In the genomic region with DNA sequence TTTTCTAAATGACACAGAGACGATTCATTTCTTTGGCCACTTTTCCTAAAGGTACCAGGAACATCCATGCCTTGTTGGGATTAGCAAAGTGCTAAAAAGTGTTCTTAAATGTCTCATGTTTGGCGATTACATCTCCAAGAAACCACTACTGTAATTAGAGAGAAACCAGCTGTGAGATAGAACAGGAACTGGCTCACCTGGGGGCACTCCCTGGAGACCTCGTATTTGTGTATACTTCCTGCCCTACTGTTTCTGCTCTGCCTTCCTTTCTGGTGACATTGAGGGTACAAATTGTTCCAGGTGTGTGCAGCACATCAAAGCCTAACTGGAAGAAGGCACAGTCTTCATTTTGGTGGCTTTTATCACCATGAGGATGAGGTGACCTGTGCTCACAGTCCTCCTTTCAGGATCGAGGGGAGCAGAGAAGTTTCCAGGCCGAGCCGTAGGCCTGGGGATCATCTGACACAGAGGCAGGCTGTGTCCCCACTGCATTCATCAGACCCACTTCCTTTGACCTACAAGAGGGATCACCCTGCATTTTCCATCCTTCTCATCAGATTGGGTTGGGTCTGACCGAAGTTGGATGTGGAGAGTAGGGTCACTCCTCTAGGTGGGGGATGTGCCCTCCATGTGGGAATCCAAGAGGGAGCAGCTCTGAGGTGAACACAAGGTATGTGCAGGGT, we compare ENCODE assay signal across 20 cellular contexts. TPM values are rescaled to one million over a fixed set of nuclear protein-coding genes. Genes with fewer than 3 reads are reported as not detected.
DNase-seq lines count a peak whose midpoint lies in the region; ATAC-seq, FAIRE-seq and TF ChIP-seq lines count a peak whose summit lies in the region.
"Had no signal": no experiment of that assay in that cellular context is flagged by ENCODE, and none has a peak within 500 bp of the region (broad histone marks: within the 10 kb centered on the region; RNA-seq: fewer than 3 reads in every experiment).

No MANE protein-coding gene starts in this region.

- no peak for FAIRE-seq in GM12892 (lab: Jason Lieb, UNC)
- FAIRE-seq: astrocyte had no signal

- ATAC-seq in GM21423 (IDR thresholded peaks at IDR 0.05; ENCODE audit: unreplicated experiment) = peak; percentile 52
- peak; percentile 53 for ATAC-seq in HG03175 (IDR thresholded peaks at IDR 0.05; ENCODE audit: unreplicated experiment)
- peak; percentile 99 for ATAC-seq in memory B cell (ENCODE audit: low read depth)
- ATAC-seq in GM18502 (IDR thresholded peaks at IDR 0.05; ENCODE audit: poor library complexity, unreplicated experiment) = no peak
- ATAC-seq: left ventricle myocardium superior had no signal

- CTCF ChIA-PET in activated naive CD4-positive, alpha-beta T cell treated with anti-CD3 and anti-CD28 coated beads for 36 hours (lab: Charles Lee) = interaction anchor here (1.1 to 1.2 kb wide), 2 partner anchors 21 to 37 kb away, joined by 3 read pairs; partner anchors contain the start of gene CCL3

- no peaks in the 10 kb centered on the region for H3K27me3 Mint-ChIP-seq in memory B cell
- H3K27me3 Mint-ChIP-seq in activated naive CD4-positive, alpha-beta T cell treated with anti-CD3 and anti-CD28 coated beads for 36 hours (ENCODE audit: low read depth) = peaks cover 27% of the 10 kb centered on the region

- DNase-seq in GM12892 (ENCODE audit: insufficient read length) (no peak), memory B cell (ENCODE audit: low spot score in 2 of 2) (peak; percentile 46 to 60), pons (ENCODE audit: low spot score) (no peak), NCI-H1092 treated with DMSO at 0.1 percent for 48 hours (lab: John Stamatoyannopoulos, UW) (no peak)
- no peak for DNase-seq in activated naive CD4-positive, alpha-beta T cell treated with anti-CD3 and anti-CD28 coated beads for 36 hours
- DNase-seq: activated CD8-positive, alpha-beta memory T cell treated with anti-CD3 and anti-CD28 coated beads for 24 hours; activated gamma-delta T cell; left ventricle myocardium superior; NCI-H2081 treated with DMSO at 0.1 percent for 48 hours; NCI-H774; nephron progenitor cell; right cardiac atrium; SHP77 treated with DMSO at 0.1 percent for 48 hours; stimulated activated CD4-positive, alpha-beta T cell treated with anti-CD3 and anti-CD28 coated beads, Interleukin-4, amount 100 ng/mL, for 1 hour; upper lobe of right lung had no signal

- peaks cover 7% of the 10 kb centered on the region for H3K9me3 Mint-ChIP-seq in memory B cell
- peaks cover 17% of the 10 kb centered on the region for H3K9me3 Mint-ChIP-seq in activated naive CD4-positive, alpha-beta T cell treated with anti-CD3 and anti-CD28 coated beads for 36 hours

- peak overlapping the region; percentile 80 for H3K27ac Mint-ChIP-seq in memory B cell
- H3K27ac Mint-ChIP-seq in activated naive CD4-positive, alpha-beta T cell treated with anti-CD3 and anti-CD28 coated beads for 36 hours = no peak overlapping the region
- H3K27ac Mint-ChIP-seq: dendritic cell treated with granulocyte-macrophage colony-stimulating factor and Interleukin-4, amounts not matched to agents 40 ng/mL and 50 ng/mL, for 4 days; nephron progenitor cell had no signal

- H3K4me3 Mint-ChIP-seq in memory B cell = peak overlapping the region; percentile 77
- no peak overlapping the region for H3K4me3 Mint-ChIP-seq in activated naive CD4-positive, alpha-beta T cell treated with anti-CD3 and anti-CD28 coated beads for 36 hours
- H3K4me3 Mint-ChIP-seq: dendritic cell treated with granulocyte-macrophage colony-stimulating factor and Interleukin-4, amounts not matched to agents 40 ng/mL and 50 ng/mL, for 4 days; nephron progenitor cell had no signal

- H3K36me3 Mint-ChIP-seq in memory B cell = peaks cover 2% of the 10 kb centered on the region
- peaks cover 9% of the 10 kb centered on the region for H3K36me3 Mint-ChIP-seq in activated naive CD4-positive, alpha-beta T cell treated with anti-CD3 and anti-CD28 coated beads for 36 hours (ENCODE audit: low read depth)

- H3K4me1 Mint-ChIP-seq in memory B cell = peaks cover 46% of the 10 kb centered on the region
- no peaks in the 10 kb centered on the region for H3K4me1 Mint-ChIP-seq in activated naive CD4-positive, alpha-beta T cell treated with anti-CD3 and anti-CD28 coated beads for 36 hours (ENCODE audit: low read depth)

- peak; percentile 33; the same call in 1 of the 2 replicates for TF ChIP-seq POLR2A in GM12892 (IDR thresholded peaks at IDR 0.05; ENCODE audit: low read depth, low read length)

- intact Hi-C loops in activated naive CD4-positive, alpha-beta T cell treated with anti-CD3 and anti-CD28 coated beads for 36 hours (cut with micrococcal nuclease) = no loop called here

RNA-seq across cellular contexts. Expression of gene CCL4, which starts 23.7 kb away (rescaled TPM):
- 118 TPM for polyA plus RNA-seq in GM12892 (2012; ENCODE audit: missing spikeins)
- total RNA-seq in activated naive CD4-positive, alpha-beta T cell treated with anti-CD3 and anti-CD28 coated beads for 36 hours = 1 to 10 TPM; 4.6 to 5.5 TPM

RNA-seq across cellular contexts. Expression of gene CCL3, which starts 37.4 kb away (rescaled TPM):
- 413 TPM for polyA plus RNA-seq in GM12892 (2012; ENCODE audit: missing spikeins)
- total RNA-seq in activated naive CD4-positive, alpha-beta T cell treated with anti-CD3 and anti-CD28 coated beads for 36 hours = 1 to 10 TPM; 8.3 TPM
- total RNA-seq: left ventricle myocardium superior had no signal

RNA-seq across cellular contexts. Expression of gene TBC1D3B, which starts 49.1 kb away (rescaled TPM):
- 2.0 TPM for polyA plus RNA-seq in GM12892 (2012; ENCODE audit: missing spikeins)
- total RNA-seq in activated naive CD4-positive, alpha-beta T cell treated with anti-CD3 and anti-CD28 coated beads for 36 hours = 1 to 10 TPM; 1.8 to 2.6 TPM

Comparison
In these comparisons a context has a peak if more than half of its experiments do, and no peak if none do; other contexts are left out.
1. DNase-seq: peak in memory B cell (2 of 2); none in GM12892 (single experiment), pons (single experiment), activated naive CD4-positive, alpha-beta T cell treated with anti-CD3 and anti-CD28 coated beads for 36 hours (single experiment) and NCI-H1092 treated with DMSO at 0.1 percent for 48 hours (single experiment).